21 cellular contexts compared by ENCODE assay signal in genomic region chr6:112268011-112268410, GRCh38. TPM values are rescaled to one million over a fixed set of nuclear protein-coding genes. Genes with fewer than 3 reads are reported as not detected.
DNase-seq lines count a peak whose midpoint lies in the region; ATAC-seq and TF ChIP-seq lines count a peak whose summit lies in the region.
"Had no signal": no experiment of that assay in that cellular context is flagged by ENCODE, and none has a peak within 500 bp of the region (broad histone marks: within the 10 kb centered on the region; RNA-seq: fewer than 3 reads in every experiment).

No MANE protein-coding gene starts in this region.

- no peaks in the 10 kb centered on the region for H3F3A ChIP-seq in PC-9 (ENCODE audit: insufficient read depth, low read depth)

- H3K4me1 ChIP-seq in PC-9 (replicated peaks; ENCODE audit: insufficient read depth) = peaks cover 8% of the 10 kb centered on the region
- peaks cover 33% of the 10 kb centered on the region for H3K4me1 ChIP-seq in left ventricle myocardium inferior
- peaks cover 6% of the 10 kb centered on the region for H3K4me1 ChIP-seq in psoas muscle
- H3K4me1 ChIP-seq in subcutaneous abdominal adipose tissue (ENCODE audit: control insufficient read depth in 5 of 5, insufficient read depth in 5 of 5, low read length in 5 of 5) = peaks cover 0 to 37% (median 32%) of the 10 kb centered on the region in 5 donors
- H3K4me1 ChIP-seq in BE2C = peaks cover 23% of the 10 kb centered on the region
- H3K4me1 ChIP-seq: A549, Caco-2, HAP-1 had no signal

- DNase-seq in PC-9 (no peak), left ventricle myocardium inferior (no peak), psoas muscle (no peak), retina (no peak), amygdala (lab: John Stamatoyannopoulos, UW) (no peak), BE2C (no peak), NCI-H1048 (lab: John Stamatoyannopoulos, UW) (no peak)
- DNase-seq: Caco-2, DMS53, IMR-90, Kasumi-1, NCI-H1417, NCI-H2029, NCI-H2171 treated with DMSO at 0.1 percent for 48 hours, NCI-H82 had no signal

- BruUV-seq in PC-9 (replicated peaks; lab: Mats Ljungman, UMichigan) = no TSS peak

- H3K9me3 ChIP-seq in PC-9 (ENCODE audit: insufficient read depth, low read depth) (no peaks in the 10 kb centered on the region), left ventricle myocardium inferior (replicated peaks) (no peaks in the 10 kb centered on the region), psoas muscle (no peaks in the 10 kb centered on the region), subcutaneous abdominal adipose tissue (ENCODE audit: control insufficient read depth in 5 of 5, low read length in 5 of 5) (no peaks in the 10 kb centered on the region), BE2C (no peaks in the 10 kb centered on the region)
- H3K9me3 ChIP-seq: A549, Caco-2, HAP-1 had no signal

- H2AFZ ChIP-seq in PC-9 = peak overlapping the region; percentile 0; the same call in 1 of the 2 replicates

- no peak overlapping the region for H3K4me2 ChIP-seq in PC-9
- H3K4me2 ChIP-seq: A549 had no signal

- H3K27ac ChIP-seq in PC-9 (no peak overlapping the region), left ventricle myocardium inferior (replicated peaks) (peak overlapping the region; percentile 82), psoas muscle (peak overlapping the region; percentile 58), subcutaneous abdominal adipose tissue (ENCODE audit: low read depth, low read length) (peak overlapping the region; percentile 79)
- H3K27ac ChIP-seq: A549 had no signal

- H4K20me1 ChIP-seq in PC-9 (ENCODE audit: insufficient read depth) = no peaks in the 10 kb centered on the region

- 87 to 95% (median 94%) methylated on average over 2 of the region's 2 CpGs for WGBS in psoas muscle, 3 donors

- TF ChIP-seq CTCF in PC-9 (conservative IDR thresholded peaks at IDR 0.05) (no peak), left ventricle myocardium inferior (IDR thresholded peaks at IDR 0.05; ENCODE audit: borderline replicate concordance) (no peak), psoas muscle (IDR thresholded peaks at IDR 0.05) (no peak), BE2C (IDR thresholded peaks at IDR 0.05; ENCODE audit: low read depth, low read length) (no peak)

- CTCF ChIA-PET in PC-9 (lab: Charles Lee) = interaction anchor here (1.3 kb wide), 1 partner anchor 87 kb away, joined by 3 read pairs; no protein-coding TSS in a partner anchor

- H3K79me2 ChIP-seq in PC-9 (ENCODE audit: low read depth) = no peaks in the 10 kb centered on the region

- peak overlapping the region in 2 of 5 donors; percentile 73 to 82 for H3K9ac ChIP-seq in subcutaneous abdominal adipose tissue (ENCODE audit: low read length in 5 of 5)

- ATAC-seq in psoas muscle = no peak
- ATAC-seq: A549, Panc1 had no signal

- H3K9me2 ChIP-seq in PC-9 (ENCODE audit: insufficient read depth) = no peaks in the 10 kb centered on the region

- H3K4me3 ChIP-seq in PC-9 = no peak overlapping the region
- no peak overlapping the region for H3K4me3 ChIP-seq in left ventricle myocardium inferior
- no peak overlapping the region for H3K4me3 ChIP-seq in psoas muscle
- H3K4me3 ChIP-seq in subcutaneous abdominal adipose tissue (ENCODE audit: low read depth in 1 of 5, low read length in 5 of 5) = peak overlapping the region in 1 of 5 donors; percentile 5
- no peak overlapping the region for H3K4me3 ChIP-seq in BE2C (ENCODE audit: low read depth, low read length)
- H3K4me3 ChIP-seq: A549, HAP-1 had no signal

- POLR2A ChIA-PET in PC-9 (lab: Charles Lee; ENCODE audit: unreplicated experiment) = interaction anchor here (0.6 to 1.0 kb wide), 2 partner anchors 14 kb away, joined by 6 to 7 read pairs; partner anchors contain the start of gene LAMA4

- H3K27me3 ChIP-seq in PC-9 (ENCODE audit: insufficient read depth, low read depth) (no peaks in the 10 kb centered on the region), left ventricle myocardium inferior (ENCODE audit: low read depth) (no peaks in the 10 kb centered on the region), psoas muscle (ENCODE audit: insufficient read depth in 3 of 3, low read length in 2 of 3) (no peaks in the 10 kb centered on the region), subcutaneous abdominal adipose tissue (ENCODE audit: control insufficient read depth in 5 of 5, insufficient read depth in 4 of 5, low read length in 5 of 5) (no peaks in the 10 kb centered on the region), BE2C (no peaks in the 10 kb centered on the region)

- intact Hi-C loops in PC-9 (cut with micrococcal nuclease; ENCODE audit: unreplicated experiment) = no loop called here
- intact Hi-C loops in left ventricle myocardium inferior (cut with micrococcal nuclease) = no loop called here
- intact Hi-C loops in psoas muscle (cut with DNase I) = no loop called here

- H3K36me3 ChIP-seq in PC-9 (ENCODE audit: low read depth) (no peaks in the 10 kb centered on the region), left ventricle myocardium inferior (no peaks in the 10 kb centered on the region), psoas muscle (ENCODE audit: insufficient read depth in 1 of 2, low read depth in 1 of 2) (no peaks in the 10 kb centered on the region), subcutaneous abdominal adipose tissue (ENCODE audit: control insufficient read depth in 5 of 5, insufficient read depth in 5 of 5, low read length in 5 of 5) (no peaks in the 10 kb centered on the region), BE2C (no peaks in the 10 kb centered on the region)
- H3K36me3 ChIP-seq: HAP-1 had no signal

RNA-seq across cellular contexts. Expression of gene LAMA4, which starts 13.6 kb away (rescaled TPM):
- total RNA-seq in PC-9 (2021) = 58.3 and 91.0 TPM in 2 replicates
- 103 TPM for total RNA-seq in left ventricle myocardium inferior
- 10 to 100 TPM in 2 of 4 donors, 1 to 10 TPM in 2; 5.3 to 15.8 (median 9.6) TPM for total RNA-seq in psoas muscle
- polyA plus RNA-seq in psoas muscle = 1 to 10 TPM; 3.0 to 3.6 (median 3.2) TPM
- 16.0 TPM for polyA plus RNA-seq in BE2C (2012; ENCODE audit: insufficient read depth, insufficient read length, low read depth)
- total RNA-seq: Caco-2, NCI-H460 had no signal
- polyA plus RNA-seq: CD14-positive monocyte had no signal
